Comparison of ENCODE assay signal across 32 cellular contexts in genomic region chr13:113088691-113089020, GRCh38. TPM values are rescaled to one million over a fixed set of nuclear protein-coding genes. Genes with fewer than 3 reads are reported as not detected.
"Had no signal": no experiment of that assay in that cellular context is flagged by ENCODE, and none has a peak within 500 bp of the region (broad histone marks: within the 10 kb centered on the region; RNA-seq: fewer than 3 reads in every experiment).

No MANE protein-coding gene starts in this region.

- H3K27ac Mint-ChIP-seq: activated CD4-positive, alpha-beta memory T cell treated with anti-CD3 and anti-CD28 coated beads, Interleukin-2, amount 10 ng/mL, durations not matched to agents 7 days and 5 days; activated CD4-positive, alpha-beta T cell treated with anti-CD3 and anti-CD28 coated beads, Interleukin-2, amount 10 ng/mL, durations not matched to agents 7 days and 5 days; activated naive CD4-positive, alpha-beta T cell treated with anti-CD3 and anti-CD28 coated beads, Interleukin-2, amount 10 ng/mL, durations not matched to agents 7 days and 5 days; activated naive CD8-positive, alpha-beta T cell treated with anti-CD3 and anti-CD28 coated beads, Interleukin-2, amount 10 ng/mL, durations not matched to agents 7 days and 5 days; activated T-cell treated with anti-CD3 and anti-CD28 coated beads, Interleukin-2, amount 50 U/mL, for 24 hours; mesothelial cell of epicardium; naive B cell; nephron progenitor cell; stimulated activated naive B cell treated with anti-CD40 and anti-IgM and Interleukin-4, amounts not matched to agents 10 μg/mL and 1 μg/mL and 100 μg/mL, for 72 hours; T-helper 1 cell treated with Interleukin-12 subunit alpha and Interleukin-12 subunit beta and Interleukin-4 antibody, amounts not matched to agents 30 μg/mL and 1 μg/mL, for 36 hours had no signal

- H3K36me3 ChIP-seq: brain microvascular endothelial cell, ovary, prostate gland had no signal

- H3K4me3 Mint-ChIP-seq: activated CD4-positive, alpha-beta memory T cell treated with anti-CD3 and anti-CD28 coated beads, Interleukin-2, amount 10 ng/mL, durations not matched to agents 7 days and 5 days; activated CD4-positive, alpha-beta T cell treated with anti-CD3 and anti-CD28 coated beads, Interleukin-2, amount 10 ng/mL, durations not matched to agents 7 days and 5 days; activated naive CD4-positive, alpha-beta T cell treated with anti-CD3 and anti-CD28 coated beads, Interleukin-2, amount 10 ng/mL, durations not matched to agents 7 days and 5 days; activated naive CD8-positive, alpha-beta T cell treated with anti-CD3 and anti-CD28 coated beads, Interleukin-2, amount 10 ng/mL, durations not matched to agents 7 days and 5 days; activated T-cell treated with anti-CD3 and anti-CD28 coated beads, Interleukin-2, amount 50 U/mL, for 24 hours; mesothelial cell of epicardium; naive B cell; stimulated activated naive B cell treated with anti-CD40 and anti-IgM and Interleukin-4, amounts not matched to agents 10 μg/mL and 1 μg/mL and 100 μg/mL, for 72 hours; T-helper 1 cell treated with Interleukin-12 subunit alpha and Interleukin-12 subunit beta and Interleukin-4 antibody, amounts not matched to agents 30 μg/mL and 1 μg/mL, for 36 hours had no signal

- H3K36me3 Mint-ChIP-seq: activated naive CD4-positive, alpha-beta T cell treated with anti-CD3 and anti-CD28 coated beads, Interleukin-2, amount 10 ng/mL, durations not matched to agents 7 days and 5 days; activated naive CD8-positive, alpha-beta T cell treated with anti-CD3 and anti-CD28 coated beads, Interleukin-2, amount 10 ng/mL, durations not matched to agents 7 days and 5 days had no signal

- H3K27me3 ChIP-seq: left lung, ovary, thyroid gland had no signal

- H3K4me1 Mint-ChIP-seq: activated CD4-positive, alpha-beta memory T cell treated with anti-CD3 and anti-CD28 coated beads, Interleukin-2, amount 10 ng/mL, durations not matched to agents 7 days and 5 days; activated CD4-positive, alpha-beta T cell treated with anti-CD3 and anti-CD28 coated beads, Interleukin-2, amount 10 ng/mL, durations not matched to agents 7 days and 5 days; activated naive CD4-positive, alpha-beta T cell treated with anti-CD3 and anti-CD28 coated beads, Interleukin-2, amount 10 ng/mL, durations not matched to agents 7 days and 5 days; activated naive CD8-positive, alpha-beta T cell treated with anti-CD3 and anti-CD28 coated beads, Interleukin-2, amount 10 ng/mL, durations not matched to agents 7 days and 5 days; stimulated activated naive B cell treated with anti-CD40 and anti-IgM and Interleukin-4, amounts not matched to agents 10 μg/mL and 1 μg/mL and 100 μg/mL, for 72 hours had no signal

- DNase-seq: activated CD4-positive, alpha-beta memory T cell treated with anti-CD3 and anti-CD28 coated beads, Interleukin-2, amount 10 ng/mL, durations not matched to agents 7 days and 5 days; activated CD4-positive, alpha-beta T cell treated with anti-CD3 and anti-CD28 coated beads, Interleukin-2, amount 10 ng/mL, durations not matched to agents 7 days and 5 days; activated CD4-positive, CD25-positive, alpha-beta regulatory T cell treated with anti-CD3 and anti-CD28 coated beads, Interleukin-2, amount 50 U/mL, for 72 hours; activated CD8-positive, alpha-beta memory T cell treated with anti-CD3 and anti-CD28 coated beads, Interleukin-2, amount 50 U/mL, for 48 hours; activated gamma-delta T cell; activated naive CD4-positive, alpha-beta T cell treated with anti-CD3 and anti-CD28 coated beads, Interleukin-2, amount 10 ng/mL, durations not matched to agents 7 days and 5 days; activated naive CD8-positive, alpha-beta T cell treated with anti-CD3 and anti-CD28 coated beads, Interleukin-2, amount 10 ng/mL, durations not matched to agents 7 days and 5 days; activated T-cell treated with anti-CD3 and anti-CD28 coated beads, Interleukin-2, amount 50 U/mL, for 24 hours; brain microvascular endothelial cell; caudate nucleus; kidney glomerular epithelial cell; naive B cell; nephron progenitor cell; ovary; retina; stimulated activated CD4-positive, alpha-beta T cell treated with anti-CD3 and anti-CD28 coated beads, Interleukin-15, amount 100 ng/mL, for 24 hours; stimulated activated CD4-positive, alpha-beta T cell treated with anti-CD3 and anti-CD28 coated beads, Interleukin-2, amount 100 ng/mL, for 24 hours; stimulated activated naive B cell treated with anti-CD40 and anti-IgM and Interleukin-4, amounts not matched to agents 10 μg/mL and 1 μg/mL and 100 μg/mL, for 72 hours; stomach; T1000; thyroid gland had no signal

- FAIRE-seq: astrocyte, endothelial cell of umbilical vein had no signal

- H3K4me3 ChIP-seq: gastroesophageal sphincter, left lung, ovary, prostate gland, smooth muscle cell, stomach, thyroid gland had no signal

- H3K4me1 ChIP-seq: left lung, prostate gland, stomach had no signal

- H3K27ac ChIP-seq: brain microvascular endothelial cell, gastroesophageal sphincter, left lung, ovary, prostate gland, stomach, thyroid gland had no signal

- H3K4me2 ChIP-seq: smooth muscle cell had no signal

- H3K9me3 Mint-ChIP-seq: activated CD4-positive, alpha-beta memory T cell treated with anti-CD3 and anti-CD28 coated beads, Interleukin-2, amount 10 ng/mL, durations not matched to agents 7 days and 5 days; activated CD4-positive, alpha-beta T cell treated with anti-CD3 and anti-CD28 coated beads, Interleukin-2, amount 10 ng/mL, durations not matched to agents 7 days and 5 days; activated naive CD4-positive, alpha-beta T cell treated with anti-CD3 and anti-CD28 coated beads, Interleukin-2, amount 10 ng/mL, durations not matched to agents 7 days and 5 days; activated naive CD8-positive, alpha-beta T cell treated with anti-CD3 and anti-CD28 coated beads, Interleukin-2, amount 10 ng/mL, durations not matched to agents 7 days and 5 days; activated T-cell treated with anti-CD3 and anti-CD28 coated beads, Interleukin-2, amount 50 U/mL, for 24 hours; mesothelial cell of epicardium; nephron progenitor cell; stimulated activated naive B cell treated with anti-CD40 and anti-IgM and Interleukin-4, amounts not matched to agents 10 μg/mL and 1 μg/mL and 100 μg/mL, for 72 hours; T-helper 1 cell treated with Interleukin-12 subunit alpha and Interleukin-12 subunit beta and Interleukin-4 antibody, amounts not matched to agents 30 μg/mL and 1 μg/mL, for 36 hours had no signal

- H3K9me3 ChIP-seq: gastroesophageal sphincter, left lung, ovary, prostate gland, stomach, thyroid gland had no signal

- ATAC-seq: gastroesophageal sphincter; left lung; stimulated activated naive B cell treated with anti-CD40 and anti-IgM and Interleukin-4, amounts not matched to agents 10 μg/mL and 1 μg/mL and 100 μg/mL, for 72 hours had no signal

- H3K27me3 Mint-ChIP-seq: activated CD4-positive, alpha-beta memory T cell treated with anti-CD3 and anti-CD28 coated beads, Interleukin-2, amount 10 ng/mL, durations not matched to agents 7 days and 5 days; activated CD4-positive, alpha-beta T cell treated with anti-CD3 and anti-CD28 coated beads, Interleukin-2, amount 10 ng/mL, durations not matched to agents 7 days and 5 days; activated naive CD4-positive, alpha-beta T cell treated with anti-CD3 and anti-CD28 coated beads, Interleukin-2, amount 10 ng/mL, durations not matched to agents 7 days and 5 days; activated naive CD8-positive, alpha-beta T cell treated with anti-CD3 and anti-CD28 coated beads, Interleukin-2, amount 10 ng/mL, durations not matched to agents 7 days and 5 days; activated T-cell treated with anti-CD3 and anti-CD28 coated beads, Interleukin-2, amount 50 U/mL, for 24 hours; naive B cell; stimulated activated naive B cell treated with anti-CD40 and anti-IgM and Interleukin-4, amounts not matched to agents 10 μg/mL and 1 μg/mL and 100 μg/mL, for 72 hours had no signal

RNA-seq across cellular contexts. Expression of gene F7, which starts 16.9 kb away (rescaled TPM):
- total RNA-seq: activated CD4-positive, alpha-beta memory T cell treated with anti-CD3 and anti-CD28 coated beads, Interleukin-2, amount 10 ng/mL, durations not matched to agents 7 days and 5 days; activated CD4-positive, alpha-beta T cell treated with anti-CD3 and anti-CD28 coated beads, Interleukin-2, amount 10 ng/mL, durations not matched to agents 7 days and 5 days; astrocyte; endothelial cell of umbilical vein; fibroblast of lung; fibroblast of villous mesenchyme; left lung; stomach; thyroid gland; ureter had no signal
- polyA plus RNA-seq: endothelial cell of umbilical vein, fibroblast of lung had no signal

RNA-seq across cellular contexts. Expression of gene F10, which starts 33.9 kb away (rescaled TPM):
- total RNA-seq: activated CD4-positive, alpha-beta memory T cell treated with anti-CD3 and anti-CD28 coated beads, Interleukin-2, amount 10 ng/mL, durations not matched to agents 7 days and 5 days; activated CD4-positive, alpha-beta T cell treated with anti-CD3 and anti-CD28 coated beads, Interleukin-2, amount 10 ng/mL, durations not matched to agents 7 days and 5 days; activated naive CD8-positive, alpha-beta T cell treated with anti-CD3 and anti-CD28 coated beads, Interleukin-2, amount 10 ng/mL, durations not matched to agents 7 days and 5 days; endothelial cell of umbilical vein had no signal
